In the genomic region with DNA sequence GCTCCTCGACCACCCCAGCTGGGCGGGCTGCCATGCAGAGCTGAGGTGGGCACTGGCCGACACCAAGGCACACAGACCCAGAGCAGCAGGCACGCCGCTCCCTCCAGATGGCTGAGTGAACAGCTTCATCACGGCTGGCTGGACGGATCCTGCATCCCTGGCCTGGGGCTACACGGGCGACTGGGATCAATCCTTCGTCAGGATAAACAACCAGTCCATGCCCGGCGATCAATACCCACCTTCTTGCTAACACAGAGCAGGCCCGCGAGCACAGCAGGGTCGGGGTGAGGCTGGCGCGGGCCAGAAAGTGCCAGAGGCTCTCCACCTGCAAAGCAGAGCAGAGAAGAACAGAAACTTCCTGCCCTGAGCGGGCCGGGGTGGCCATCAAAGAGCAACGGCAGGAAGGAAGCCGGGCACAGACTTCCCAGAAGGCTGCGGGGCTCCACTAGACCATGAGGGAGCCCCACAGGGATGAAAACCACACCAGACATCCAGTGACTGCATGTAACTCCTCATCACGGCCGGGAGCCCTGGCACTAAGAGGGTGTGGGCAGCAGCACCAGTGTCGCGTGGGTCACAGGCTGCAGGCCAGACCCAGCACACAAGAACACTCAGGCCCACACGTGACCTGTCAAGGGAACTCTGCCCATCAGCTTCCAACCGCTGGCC, we compare ENCODE assay signal across 10 cellular contexts.
DNase-seq lines count a peak whose midpoint lies in the region; ATAC-seq lines count a peak whose summit lies in the region.
"Had no signal": no experiment of that assay in that cellular context is flagged by ENCODE, and none has a peak within 500 bp of the region (broad histone marks: within the 10 kb centered on the region; RNA-seq: fewer than 3 reads in every experiment).

No MANE protein-coding gene starts in this region.

- H3K27ac Mint-ChIP-seq in IgD-negative memory B cell: peak overlapping the region; percentile 77 to 80 (median 80)

- no peak for ATAC-seq in HG03460 (IDR thresholded peaks at IDR 0.05; ENCODE audit: unreplicated experiment)

- peaks cover 4% of the 10 kb centered on the region for H3K36me3 Mint-ChIP-seq in IgD-negative memory B cell

- H3K4me1 Mint-ChIP-seq in IgD-negative memory B cell: peaks cover 9 to 20% (median 18%) of the 10 kb centered on the region in 3 donors

- peak overlapping the region in 2 of 4 donors; percentile 25 to 47 for H3K4me3 Mint-ChIP-seq in IgD-negative memory B cell

- H3K27me3 Mint-ChIP-seq in IgD-negative memory B cell: no peaks in the 10 kb centered on the region

- H3K9me3 Mint-ChIP-seq in IgD-negative memory B cell: no peaks in the 10 kb centered on the region

- DNase-seq in activated CD4-positive, alpha-beta T cell treated with anti-CD3 and anti-CD28 coated beads for 4 hours: peak; percentile 11 to 14
- DNase-seq in activated naive CD4-positive, alpha-beta T cell treated with anti-CD3 and anti-CD28 coated beads, Interleukin-2, amount 50 U/mL, for 16 hours: peak; percentile 28
- DNase-seq in stimulated activated CD4-positive, alpha-beta T cell treated with anti-CD3 and anti-CD28 coated beads, Interleukin-2, amount 100 ng/mL, for 24 hours: peak; percentile 23 to 34
- DNase-seq in NCI-H1436 treated with DMSO at 0.1 percent for 48 hours (lab: John Stamatoyannopoulos, UW) (no peak), OCI-M1 (lab: John Stamatoyannopoulos, UW) (no peak), OCI-M2 (lab: John Stamatoyannopoulos, UW; ENCODE audit: unreplicated experiment) (no peak)
- DNase-seq: NCI-H226, sigmoid colon had no signal

Comparison
In these comparisons a context has a peak if more than half of its experiments do, and no peak if none do; other contexts are left out.
1. DNase-seq: peak in activated CD4-positive, alpha-beta T cell treated with anti-CD3 and anti-CD28 coated beads for 4 hours (2 of 2), activated naive CD4-positive, alpha-beta T cell treated with anti-CD3 and anti-CD28 coated beads, Interleukin-2, amount 50 U/mL, for 16 hours (single experiment) and stimulated activated CD4-positive, alpha-beta T cell treated with anti-CD3 and anti-CD28 coated beads, Interleukin-2, amount 100 ng/mL, for 24 hours (2 of 2); none in NCI-H1436 treated with DMSO at 0.1 percent for 48 hours (single experiment), OCI-M1 (single experiment) and OCI-M2 (single experiment).